In the genomic region with DNA sequence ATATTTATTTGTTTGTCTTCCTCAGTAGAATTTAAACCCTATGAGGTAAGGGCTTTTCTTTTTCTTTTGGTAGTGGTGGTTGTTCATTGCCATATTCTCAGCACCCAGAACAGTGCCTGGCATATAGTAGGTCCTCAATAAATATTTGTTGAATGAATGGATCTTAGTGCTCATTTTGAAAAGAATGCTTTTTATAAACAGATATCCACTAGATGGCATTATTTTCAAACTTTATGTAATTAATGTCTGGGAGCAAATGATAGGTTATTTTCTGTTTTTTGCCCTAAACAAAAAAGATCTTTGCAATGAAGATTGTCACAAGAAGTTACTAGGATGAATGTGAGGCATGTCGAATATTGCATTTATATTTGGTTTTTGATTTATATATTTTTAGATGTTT, we compare ENCODE assay signal across 10 cellular contexts.
A peak's percentile ranks its signal among the peaks of the same experiment; 100 is the strongest.
DNase-seq lines count a peak whose midpoint lies in the region; ATAC-seq, FAIRE-seq and TF ChIP-seq lines count a peak whose summit lies in the region.
"Had no signal": no experiment of that assay in that cellular context is flagged by ENCODE, and none has a peak within 500 bp of the region (broad histone marks: within the 10 kb centered on the region; RNA-seq: fewer than 3 reads in every experiment).

No MANE protein-coding gene starts in this region.

- H3K27me3 ChIP-seq in CD8-positive, alpha-beta T cell (ENCODE audit: insufficient read depth, low read length), result no peaks in the 10 kb centered on the region
- no peaks in the 10 kb centered on the region for H3K27me3 ChIP-seq in H9 (ENCODE audit: insufficient read depth, low read length)

- H3K23me2 ChIP-seq in H9 (ENCODE audit: insufficient read length, low read depth, low read length, poor library complexity, severe bottlenecking), result no peaks in the 10 kb centered on the region

- FAIRE-seq in A204.1 (lab: Jason Lieb, UNC), result peak; percentile 95

- H3K9me3 ChIP-seq in CD8-positive, alpha-beta T cell (ENCODE audit: low read length), result no peaks in the 10 kb centered on the region
- H3K9me3 ChIP-seq in H9 (ENCODE audit: control insufficient read depth, low read depth, low read length), result no peaks in the 10 kb centered on the region

- CTCF ChIA-PET in CD8-positive, alpha-beta T cell (lab: Charles Lee), result interaction anchor here (1.3 to 1.5 kb wide), 2 partner anchors 46 to 960 kb away, joined by 6 to 7 read pairs; no protein-coding TSS in a partner anchor
- CTCF ChIA-PET in T-cell (lab: Charles Lee), result interaction anchor here in 1 of 2 donors (1.4 kb wide), 1 partner anchor 960 kb away, joined by 10 read pairs; no protein-coding TSS in a partner anchor

- H3K27ac Mint-ChIP-seq in immature natural killer cell, result peak overlapping the region in 3 of 6 donors; percentile 46 to 65 (median 64)
- no peak overlapping the region for H3K27ac Mint-ChIP-seq in CD8-positive, alpha-beta T cell
- no peak overlapping the region for H3K27ac Mint-ChIP-seq in T-cell
- H3K27ac Mint-ChIP-seq in H9, result no peak overlapping the region

- H2BK15ac ChIP-seq in H9 (ENCODE audit: low read depth, low read length), result no peak overlapping the region

- H3K9me3 Mint-ChIP-seq in immature natural killer cell, result no peaks in the 10 kb centered on the region
- no peaks in the 10 kb centered on the region for H3K9me3 Mint-ChIP-seq in CD8-positive, alpha-beta T cell
- H3K9me3 Mint-ChIP-seq in T-cell, result no peaks in the 10 kb centered on the region
- no peaks in the 10 kb centered on the region for H3K9me3 Mint-ChIP-seq in H9

- H3K4ac ChIP-seq in H9 (ENCODE audit: low read depth, low read length), result no peak overlapping the region

- H3K4me3 ChIP-seq in CD8-positive, alpha-beta T cell (ENCODE audit: low read depth, low read length), result no peak overlapping the region

- no peak overlapping the region for H2AK5ac ChIP-seq in H9 (ENCODE audit: insufficient read length, low read length)

- H3K9ac ChIP-seq in H9 (ENCODE audit: extremely low read depth, insufficient read length, low read length), result no peak overlapping the region

- no peak for ATAC-seq in CD8-positive, alpha-beta T cell
- no peak for ATAC-seq in T-cell (replicated peaks in 1 of 4)

- H3K4me1 Mint-ChIP-seq in immature natural killer cell, result peaks cover 51 to 62% of the 10 kb centered on the region in 2 donors
- H3K4me1 Mint-ChIP-seq in CD8-positive, alpha-beta T cell (ENCODE audit: low read depth), result peaks cover 29% of the 10 kb centered on the region
- peaks cover 17 to 32% (median 23%) of the 10 kb centered on the region in 3 donors for H3K4me1 Mint-ChIP-seq in T-cell
- H3K4me1 Mint-ChIP-seq in H9, result peaks cover 8 to 9% of the 10 kb centered on the region in 2 experiments

- H3K79me1 ChIP-seq in H9 (ENCODE audit: insufficient read depth, low read depth, low read length, poor library complexity, severe bottlenecking), result peaks cover 2% of the 10 kb centered on the region

- TF ChIP-seq CTCF in GM13977 (IDR thresholded peaks at IDR 0.05; ENCODE audit: extremely low read depth, insufficient read depth, missing control alignments), result peak; percentile 27
- no peak for TF ChIP-seq CTCF in CD8-positive, alpha-beta T cell (IDR thresholded peaks at IDR 0.05)
- no peak; the same call in 2 of the 3 replicates for TF ChIP-seq CTCF in H9 (conservative IDR thresholded peaks at IDR 0.05)

- WGBS in H9 (ENCODE audit: extremely low coverage, insufficient read length, low lambda C conversion rate), result no CpG with 5 or more reads among the region's 1 CpG

- POLR2A ChIA-PET in CD8-positive, alpha-beta T cell (lab: Charles Lee), result no interaction called here
- POLR2A ChIA-PET in T-cell (lab: Charles Lee), result no interaction called here

- no peak overlapping the region for H3K4me2 ChIP-seq in H9 (ENCODE audit: insufficient read depth, insufficient read length, low read length)

- no peak overlapping the region for H3K18ac ChIP-seq in H9 (ENCODE audit: insufficient read length, low read depth, low read length)

- no peak overlapping the region for H2BK20ac ChIP-seq in H9 (ENCODE audit: low read depth, low read length, poor library complexity, severe bottlenecking)

- no peak overlapping the region for H3T11ph ChIP-seq in H9 (ENCODE audit: low read length)

- no peaks in the 10 kb centered on the region for H3K79me2 ChIP-seq in H9 (ENCODE audit: insufficient read depth, low read length)

- H3K14ac ChIP-seq in H9 (ENCODE audit: insufficient read depth, low read length), result no peak overlapping the region

- DNase-seq in GM13977 (ENCODE audit: low spot score), result no peak
- peak; percentile 17 for DNase-seq in SW480 (ENCODE audit: low spot score)
- DNase-seq in immature natural killer cell, result peak in 2 of 3 donors; percentile 24 to 32
- no peak for DNase-seq in CD8-positive, alpha-beta T cell
- no peak for DNase-seq in T-cell
- no peak for DNase-seq in head of caudate nucleus
- DNase-seq in H9, result no peak
- DNase-seq: activated T-cell treated with anti-CD3 and anti-CD28 coated beads for 4 hours, NCI-H774 had no signal

- no peak overlapping the region for H4K5ac ChIP-seq in H9 (ENCODE audit: insufficient read length, low read depth, low read length)

- no peaks in the 10 kb centered on the region for H3K36me3 ChIP-seq in CD8-positive, alpha-beta T cell (ENCODE audit: insufficient read depth, low read length)

- peak overlapping the region in 4 of 5 donors; percentile 13 to 69 (median 48) for H3K4me3 Mint-ChIP-seq in immature natural killer cell
- no peak overlapping the region for H3K4me3 Mint-ChIP-seq in CD8-positive, alpha-beta T cell
- no peak overlapping the region for H3K4me3 Mint-ChIP-seq in T-cell
- H3K4me3 Mint-ChIP-seq in H9, result no peak overlapping the region

- no peak overlapping the region for H4K91ac ChIP-seq in H9 (ENCODE audit: insufficient read length, low read depth, low read length)

- H2BK120ac ChIP-seq in H9 (ENCODE audit: low read depth, low read length, poor library complexity, severe bottlenecking), result no peak overlapping the region

- no peak overlapping the region for H4K8ac ChIP-seq in H9 (replicated peaks; ENCODE audit: insufficient read length, low read depth, low read length)

- intact Hi-C loops in CD8-positive, alpha-beta T cell (cut with DNase I, micrococcal nuclease), result loop anchor here (2.0 kb wide), 3 partner anchors 933 to 961 kb away; no protein-coding TSS in a partner anchor
- intact Hi-C loops in head of caudate nucleus (cut with DNase I), result no loop called here

- in situ Hi-C loops in GM13977 (cut with MboI; ENCODE audit: low pct_unique_long_range_greater_than_20kb, low sequenced_read_pairs, unreplicated experiment), result no loop called here

- H3K27me3 Mint-ChIP-seq in immature natural killer cell (ENCODE audit: low read depth in 3 of 3), result peaks cover 0 to 4% (median 2%) of the 10 kb centered on the region in 3 donors
- no peaks in the 10 kb centered on the region for H3K27me3 Mint-ChIP-seq in CD8-positive, alpha-beta T cell (ENCODE audit: low read depth)
- no peaks in the 10 kb centered on the region for H3K27me3 Mint-ChIP-seq in T-cell
- no peaks in the 10 kb centered on the region for H3K27me3 Mint-ChIP-seq in H9 (ENCODE audit: low read depth)

- H4K20me1 ChIP-seq in H9 (ENCODE audit: control insufficient read depth, insufficient read depth, insufficient read length), result no peaks in the 10 kb centered on the region

- H2BK12ac ChIP-seq in H9 (ENCODE audit: insufficient read length, low read depth, low read length), result no peak overlapping the region

- no peak overlapping the region for H3K56ac ChIP-seq in H9 (ENCODE audit: insufficient read length, low read depth, low read length)

- no peak overlapping the region for H3K23ac ChIP-seq in H9 (ENCODE audit: insufficient read length, low read depth, low read length)

- H3K36me3 Mint-ChIP-seq in immature natural killer cell (peaks cover 4 to 8% (median 7%) of the 10 kb centered on the region in 3 donors), T-cell (peaks cover 15% of the 10 kb centered on the region), H9 (ENCODE audit: insufficient read depth in 1 of 3, low read depth in 3 of 3) (no peaks in the 10 kb centered on the region)
- H3K36me3 Mint-ChIP-seq in CD8-positive, alpha-beta T cell, result peaks cover 11% of the 10 kb centered on the region

- no peak overlapping the region for H2BK5ac ChIP-seq in H9 (ENCODE audit: insufficient read length, low read length)

- H3K27ac ChIP-seq in CD8-positive, alpha-beta T cell (ENCODE audit: low read depth, low read length), result no peak overlapping the region
- H3K27ac ChIP-seq in H9 (ENCODE audit: insufficient read length, low read depth, low read length), result no peak overlapping the region

- peaks cover 9% of the 10 kb centered on the region for H3K4me1 ChIP-seq in CD8-positive, alpha-beta T cell (ENCODE audit: insufficient read depth, low read length)
- no peaks in the 10 kb centered on the region for H3K4me1 ChIP-seq in H9 (ENCODE audit: insufficient read depth, low read length)

- H2AFZ ChIP-seq in H9 (ENCODE audit: low read length), result no peak overlapping the region

Comparison
In these comparisons a context has a peak if more than half of its experiments do, and no peak if none do; other contexts are left out.
1. DNase-seq: peak in SW480 (single experiment) and immature natural killer cell (2 of 3); none in GM13977 (single experiment), CD8-positive, alpha-beta T cell (0 of 7), T-cell (0 of 34), head of caudate nucleus (0 of 42) and H9 (single experiment).
2. H3K4me3 Mint-ChIP-seq: peak in immature natural killer cell (4 of 5); none in CD8-positive, alpha-beta T cell (single experiment), T-cell (0 of 3) and H9 (0 of 2).